ENCODE assay signal across 8 cellular contexts in genomic region chr13:72726185-72726584, GRCh38. TPM values are rescaled to one million over a fixed set of nuclear protein-coding genes. Genes with fewer than 3 reads are reported as not detected.
DNase-seq lines count a peak whose midpoint lies in the region; ATAC-seq, FAIRE-seq and TF ChIP-seq lines count a peak whose summit lies in the region.
"Not testable (repeated sequence)": the region's sequence is repeated elsewhere in the genome, so short reads cannot be mapped to it uniquely, and the experiment has no call there.

No MANE protein-coding gene starts in this region.

- not testable (repeated sequence) for TF ChIP-seq POLR2A in A549 (IDR thresholded peaks at IDR 0.05; ENCODE audit: low read length); esophagus muscularis mucosa (IDR thresholded peaks at IDR 0.05; ENCODE audit: low read depth)

- not testable (repeated sequence) for ATAC-seq in A549, lower lobe of right lung

- TF ChIP-seq EP300 in A549 (IDR thresholded peaks at IDR 0.05); esophagus muscularis mucosa (IDR thresholded peaks at IDR 0.05): not testable (repeated sequence)

- POLR2A ChIA-PET in A549 (lab: Yijun Ruan, JAX): not testable (repeated sequence)

- not testable (repeated sequence) for H4K20me1 ChIP-seq in MM.1S (ENCODE audit: insufficient read depth, low read length)

- DNase-seq in A549 (ENCODE audit: low read depth in 1 of 2, low spot score in 1 of 2); MM.1S; WERI-Rb-1; adipocyte (ENCODE audit: low read depth); esophagus muscularis mucosa (ENCODE audit: extremely low spot score); lower lobe of right lung: not testable (repeated sequence)

- H3K4me2 ChIP-seq in A549: peak overlapping the region; percentile 94
- H3K4me2 ChIP-seq in MM.1S (ENCODE audit: low read depth, low read length): peak overlapping the region; percentile 55; the same call in 1 of the 2 replicates

- not testable (repeated sequence) for H3F3A ChIP-seq in MM.1S (ENCODE audit: insufficient read depth, low read length)

- not testable (repeated sequence) for TF ChIP-seq CTCF in A549 (IDR thresholded peaks at IDR 0.05); MM.1S (IDR thresholded peaks at IDR 0.05; ENCODE audit: low read length); WERI-Rb-1 (IDR thresholded peaks at IDR 0.05; ENCODE audit: low read depth, low read length); esophagus muscularis mucosa (IDR thresholded peaks at IDR 0.05); lower lobe of right lung (IDR thresholded peaks at IDR 0.05)

- H3K4me3 ChIP-seq in A549 (peak overlapping the region; percentile 77), GM08714 (ENCODE audit: low read length) (peak overlapping the region; percentile 86), MM.1S (ENCODE audit: low read length) (peak overlapping the region; percentile 74), WERI-Rb-1 (ENCODE audit: low read depth, low read length) (peak overlapping the region; percentile 84), adipocyte (ENCODE audit: low read length) (peak overlapping the region; percentile 95), esophagus muscularis mucosa (peak overlapping the region in 3 of 4 donors; percentile 62 to 90 (median 74)), lower lobe of right lung (peak overlapping the region; percentile 98), rectal smooth muscle tissue (ENCODE audit: low read length) (peak overlapping the region; percentile 100)

- intact Hi-C loops in esophagus muscularis mucosa (cut with DNase I): loop anchor here (5.0 kb wide), 1 partner anchor 56 kb away; the partner anchor contains the start of genes DIS3 and PIBF1
- intact Hi-C loops in lower lobe of right lung (cut with DNase I): not testable (repeated sequence)

- peak overlapping the region in 1 of 2 experiments; percentile 95; a peak in 1 of 6 replicates for H3K27ac ChIP-seq in A549
- H3K27ac ChIP-seq in MM.1S (ENCODE audit: low read length); WERI-Rb-1; esophagus muscularis mucosa (replicated peaks in 1 of 4); lower lobe of right lung; rectal smooth muscle tissue (ENCODE audit: low read depth, low read length): not testable (repeated sequence)

- CTCF ChIA-PET in A549 (lab: Yijun Ruan, JAX): interaction anchor here (1.2 kb wide), 1 partner anchor 85 kb away, joined by 3 read pairs; no protein-coding TSS in a partner anchor

- not testable (repeated sequence) for H3K9me3 ChIP-seq in A549; MM.1S (replicated peaks; ENCODE audit: insufficient read depth, low read length); WERI-Rb-1 (ENCODE audit: severe bottlenecking); adipocyte (ENCODE audit: control insufficient read depth, low read length); esophagus muscularis mucosa; lower lobe of right lung

- not testable (repeated sequence) for H3K9me2 ChIP-seq in MM.1S (replicated peaks; ENCODE audit: insufficient read depth, low read length)

- FAIRE-seq in A549 (lab: Jason Lieb, UNC): not testable (repeated sequence)

- H3K27me3 ChIP-seq in MM.1S (replicated peaks; ENCODE audit: insufficient read depth, low read length); WERI-Rb-1 (ENCODE audit: insufficient read depth, low read depth, severe bottlenecking); adipocyte (replicated peaks; ENCODE audit: control insufficient read depth, insufficient read depth, low read length); esophagus muscularis mucosa; lower lobe of right lung (ENCODE audit: low read depth); rectal smooth muscle tissue (ENCODE audit: control insufficient read depth, insufficient read depth, low read length): not testable (repeated sequence)

- H3K4me1 ChIP-seq in A549: peaks cover 15% of the 10 kb centered on the region; the same call in 2 of the 3 replicates
- not testable (repeated sequence) for H3K4me1 ChIP-seq in MM.1S (ENCODE audit: low read length); rectal smooth muscle tissue (ENCODE audit: control insufficient read depth, insufficient read depth, low read length)
- peaks cover 13% of the 10 kb centered on the region for H3K4me1 ChIP-seq in adipocyte (ENCODE audit: control insufficient read depth, insufficient read depth, low read length)
- peaks cover 20 to 33% (median 25%) of the 10 kb centered on the region in 4 donors for H3K4me1 ChIP-seq in esophagus muscularis mucosa
- peaks cover 18% of the 10 kb centered on the region for H3K4me1 ChIP-seq in lower lobe of right lung

- not testable (repeated sequence) for H3K9ac ChIP-seq in MM.1S (ENCODE audit: low read length); rectal smooth muscle tissue (ENCODE audit: low read length)
- H3K9ac ChIP-seq in adipocyte (ENCODE audit: low read length): peak overlapping the region; percentile 94

- not testable (repeated sequence) for H3K36me3 ChIP-seq in MM.1S (replicated peaks; ENCODE audit: insufficient read depth, low read length); adipocyte (ENCODE audit: control insufficient read depth, insufficient read depth, low read length, severe bottlenecking); esophagus muscularis mucosa; lower lobe of right lung; rectal smooth muscle tissue (ENCODE audit: control insufficient read depth, insufficient read depth, low read length)
- H3K36me3 ChIP-seq in WERI-Rb-1: peaks cover 39% of the 10 kb centered on the region

- TF ChIP-seq RAD21 in A549 (conservative IDR thresholded peaks at IDR 0.05 in 1 of 2, IDR thresholded peaks at IDR 0.05 in 1 of 2): not testable (repeated sequence)

- not testable (repeated sequence) for H2AFZ ChIP-seq in MM.1S (ENCODE audit: low read length)

- 66% methylated on average over 15 of the region's 15 CpGs for WGBS in A549 (ENCODE audit: missing lambda C conversion rate)
- WGBS in esophagus muscularis mucosa: 84% methylated on average over 15 of the region's 15 CpGs

- H3K79me2 ChIP-seq in MM.1S (ENCODE audit: low read length): peaks cover 73% of the 10 kb centered on the region

RNA-seq across cellular contexts. Expression of gene MZT1, which starts 1.2 kb away (rescaled TPM):
- polyA plus RNA-seq in A549 (2011; rRNA removed) (9.3 and 17.8 TPM in 2 replicates), A549 (2017; fragmentation: RNase III; extraction: RNeasy Plus Mini Kit Qiagen cat#74134 plus additional on column Dnase treatment) (15.8 to 19.5 TPM (median 18.1 TPM) in 3 replicates)
- 4.5 and 4.7 TPM in 2 replicates for polyA plus RNA-seq in A549 (2012; cell fraction: cytosol; rRNA removed)
- polyA plus RNA-seq in A549 (2012; cell fraction: nucleus; rRNA removed): 0.58 and 1.6 TPM in 2 replicates
- 1.1 and 1.5 TPM in 2 replicates for polyA minus RNA-seq in A549 (2011; rRNA and poly(A)+ RNA removed)
- total RNA-seq in esophagus muscularis mucosa (1 to 10 TPM; 5.1 to 8.0 (median 5.8) TPM), lower lobe of right lung (8.9 TPM)

RNA-seq across cellular contexts. Expression of gene BORA, which starts 1.5 kb away (rescaled TPM):
- polyA plus RNA-seq in A549 (2011; rRNA removed) (7.1 and 9.9 TPM in 2 replicates), A549 (2017; fragmentation: RNase III; extraction: RNeasy Plus Mini Kit Qiagen cat#74134 plus additional on column Dnase treatment) (8.4 to 10.1 TPM (median 9.1 TPM) in 3 replicates)
- 2.1 and 2.7 TPM in 2 replicates for polyA plus RNA-seq in A549 (2012; cell fraction: cytosol; rRNA removed)
- polyA plus RNA-seq in A549 (2012; cell fraction: nucleus; rRNA removed): 1.6 and 3.2 TPM in 2 replicates
- 2.1 and 3.3 TPM in 2 replicates for polyA minus RNA-seq in A549 (2011; rRNA and poly(A)+ RNA removed)
- total RNA-seq in esophagus muscularis mucosa (1 to 10 TPM in 3 of 4 donors, under 1 TPM in 1; 0.83 to 2.3 (median 1.6) TPM), lower lobe of right lung (3.0 TPM)

RNA-seq across cellular contexts. Expression of gene DIS3, which starts 55.5 kb away (rescaled TPM):
- polyA plus RNA-seq in A549 (2011; rRNA removed): 27.9 and 32.8 TPM in 2 replicates
- polyA plus RNA-seq in A549 (2012; cell fraction: cytosol; rRNA removed): 8.2 and 9.8 TPM in 2 replicates
- 10.9 and 19.0 TPM in 2 replicates for polyA plus RNA-seq in A549 (2012; cell fraction: nucleus; rRNA removed)
- polyA plus RNA-seq in A549 (2017; fragmentation: RNase III; extraction: RNeasy Plus Mini Kit Qiagen cat#74134 plus additional on column Dnase treatment): 17.6 to 20.0 TPM (median 19.9 TPM) in 3 replicates
- polyA minus RNA-seq in A549 (2011; rRNA and poly(A)+ RNA removed): 11.4 and 12.0 TPM in 2 replicates
- 10 to 100 TPM; 16.9 to 33.0 (median 22.1) TPM for total RNA-seq in esophagus muscularis mucosa
- 25.6 TPM for total RNA-seq in lower lobe of right lung

RNA-seq across cellular contexts. Expression of gene PIBF1, which starts 55.7 kb away (rescaled TPM):
- polyA plus RNA-seq in A549 (2011; rRNA removed): 6.7 and 10.6 TPM in 2 replicates
- 0.92 and 2.2 TPM in 2 replicates for polyA plus RNA-seq in A549 (2012; cell fraction: cytosol; rRNA removed)
- polyA plus RNA-seq in A549 (2012; cell fraction: nucleus; rRNA removed): 0.41 and 0.53 TPM in 2 replicates
- 5.0 to 5.9 TPM (median 5.2 TPM) in 3 replicates for polyA plus RNA-seq in A549 (2017; fragmentation: RNase III; extraction: RNeasy Plus Mini Kit Qiagen cat#74134 plus additional on column Dnase treatment)
- polyA minus RNA-seq in A549 (2011; rRNA and poly(A)+ RNA removed): 5.6 and 11.0 TPM in 2 replicates
- total RNA-seq in esophagus muscularis mucosa: 10 to 100 TPM in 3 of 4 donors, 1 to 10 TPM in 1; 9.9 to 18.9 (median 13.3) TPM
- 28.3 TPM for total RNA-seq in lower lobe of right lung
